ENCODE assay signal across 8 cellular contexts in the genomic region with DNA sequence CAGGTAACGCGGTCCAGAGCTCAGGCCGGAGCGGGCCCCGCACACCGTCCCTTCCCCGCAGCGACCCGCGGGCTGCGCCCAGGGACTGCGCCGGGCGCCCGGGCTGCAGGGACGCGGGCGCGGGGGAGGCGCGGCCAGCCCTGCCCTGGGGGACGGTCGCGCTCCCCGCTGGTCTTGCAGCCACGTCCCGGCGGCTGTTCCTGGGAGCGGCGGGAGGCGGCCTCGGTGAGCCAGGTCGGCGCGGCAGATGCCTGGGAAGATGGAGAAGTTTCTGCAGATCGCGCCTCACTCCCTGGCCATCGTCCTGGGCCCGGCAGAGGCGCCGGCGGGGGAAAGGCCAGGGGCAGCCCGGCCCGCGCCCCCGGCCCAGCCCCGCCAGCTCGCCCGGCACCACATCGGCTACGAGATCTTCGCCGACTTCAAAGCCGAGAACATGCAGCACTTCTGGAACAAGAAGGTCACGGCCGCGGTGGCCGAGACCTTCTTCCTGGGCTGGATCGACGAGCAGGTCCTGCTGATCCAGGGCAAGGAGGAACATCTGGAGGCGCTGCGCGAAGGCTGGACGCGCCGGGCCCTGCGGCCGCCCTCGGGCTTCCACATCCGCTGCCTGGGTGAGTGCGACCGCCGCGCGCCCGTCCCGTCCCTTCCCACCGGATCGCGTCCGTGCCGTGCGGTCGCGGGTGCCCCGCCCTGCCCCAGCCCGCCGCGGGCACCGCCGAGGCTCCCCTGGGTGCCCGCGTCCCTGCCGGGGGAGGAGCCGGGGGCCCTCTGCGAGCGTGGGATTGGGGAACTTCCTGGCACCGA.
DNase-seq lines count a peak whose midpoint lies in the region; ATAC-seq and TF ChIP-seq lines count a peak whose summit lies in the region.

No MANE protein-coding gene starts in this region.

- CTCF ChIA-PET in Caco-2 (lab: Charles Lee) = no interaction called here
- CTCF ChIA-PET in CD4-positive, alpha-beta T cell (lab: Charles Lee) = no interaction called here

- no TSS peak for BruUV-seq in Caco-2 (replicated peaks; lab: Mats Ljungman, UMichigan)

- ATAC-seq in lower lobe of right lung = peak; percentile 81 to 84
- no peak for ATAC-seq in CD4-positive, alpha-beta T cell (ENCODE audit: poor library complexity)

- H3K4me3 Mint-ChIP-seq in Caco-2 (ENCODE audit: unreplicated experiment) (peak overlapping the region; percentile 72), type B pancreatic cell (peak overlapping the region; percentile 74)
- H3K4me3 Mint-ChIP-seq in CD4-positive, alpha-beta T cell = no peak overlapping the region

- H3K4me1 Mint-ChIP-seq in Caco-2 (ENCODE audit: low read depth, unreplicated experiment) (no peaks in the 10 kb centered on the region), type B pancreatic cell (ENCODE audit: unreplicated experiment) (peaks cover 17% of the 10 kb centered on the region)
- H3K4me1 Mint-ChIP-seq in CD4-positive, alpha-beta T cell (ENCODE audit: low read depth) = peaks cover 12% of the 10 kb centered on the region

- H3K27ac ChIP-seq in lower lobe of right lung = peak overlapping the region; percentile 79
- no peak overlapping the region for H3K27ac ChIP-seq in CD4-positive, alpha-beta T cell (ENCODE audit: low read depth, low read length)

- no peaks in the 10 kb centered on the region for H3K4me1 ChIP-seq in Caco-2
- peaks cover 4% of the 10 kb centered on the region for H3K4me1 ChIP-seq in lower lobe of right lung

- H3K27me3 ChIP-seq in Caco-2 (replicated peaks; ENCODE audit: control insufficient read depth, insufficient read depth, low read length) = no peaks in the 10 kb centered on the region; the same call in 1 of the 2 replicates
- H3K27me3 ChIP-seq in lower lobe of right lung (ENCODE audit: low read depth) = peaks cover 33% of the 10 kb centered on the region
- H3K27me3 ChIP-seq in CD4-positive, alpha-beta T cell (ENCODE audit: control insufficient read depth, insufficient read depth, low read length) = peaks cover 61% of the 10 kb centered on the region

- DNase-seq in Caco-2 = peak; percentile 41 to 57
- DNase-seq in NB4 (ENCODE audit: low read depth) = peak; percentile 33
- DNase-seq in ecto neural progenitor cell (ENCODE audit: low spot score) = peak; percentile 74
- peak; percentile 71 for DNase-seq in lower lobe of right lung
- DNase-seq in type B pancreatic cell (ENCODE audit: extremely low spot score, unreplicated experiment) = no peak
- no peak for DNase-seq in OCI-M1 (lab: John Stamatoyannopoulos, UW)
- DNase-seq in activated effector memory CD4-positive, alpha-beta T cell treated with anti-CD3 and anti-CD28 coated beads, Interleukin-2, amount 50 U/mL, for 16 hours = no peak
- DNase-seq in CD4-positive, alpha-beta T cell = no peak

- POLR2A ChIA-PET in Caco-2 (lab: Charles Lee) = no interaction called here
- POLR2A ChIA-PET in CD4-positive, alpha-beta T cell (lab: Charles Lee) = no interaction called here

- H3K36me3 Mint-ChIP-seq in Caco-2 (ENCODE audit: insufficient read depth, unreplicated experiment) (no peaks in the 10 kb centered on the region), type B pancreatic cell (peaks cover 3% of the 10 kb centered on the region)
- no peaks in the 10 kb centered on the region for H3K36me3 Mint-ChIP-seq in CD4-positive, alpha-beta T cell (ENCODE audit: low read depth)

- H3K9me3 ChIP-seq in Caco-2 = no peaks in the 10 kb centered on the region; the same call in 1 of the 2 replicates
- H3K9me3 ChIP-seq in lower lobe of right lung = peaks cover 7% of the 10 kb centered on the region
- peaks cover 11% of the 10 kb centered on the region for H3K9me3 ChIP-seq in CD4-positive, alpha-beta T cell (ENCODE audit: control insufficient read depth, low read length)

- H3K27me3 Mint-ChIP-seq in Caco-2 (ENCODE audit: insufficient read depth, unreplicated experiment) = peaks cover 6% of the 10 kb centered on the region
- peaks cover 30% of the 10 kb centered on the region for H3K27me3 Mint-ChIP-seq in type B pancreatic cell
- peaks cover 83% of the 10 kb centered on the region for H3K27me3 Mint-ChIP-seq in CD4-positive, alpha-beta T cell

- intact Hi-C loops in Caco-2 (cut with micrococcal nuclease; ENCODE audit: unreplicated experiment) = loop anchor here (5.0 kb wide), 1 partner anchor 75 kb away; no protein-coding TSS in a partner anchor
- intact Hi-C loops in lower lobe of right lung (cut with DNase I) = no loop called here
- intact Hi-C loops in CD4-positive, alpha-beta T cell (cut with DNase I, micrococcal nuclease) = no loop called here

- no peaks in the 10 kb centered on the region for H3K36me3 ChIP-seq in Caco-2 (ENCODE audit: control insufficient read depth, insufficient read depth, low read length)
- no peaks in the 10 kb centered on the region for H3K36me3 ChIP-seq in lower lobe of right lung

- H3K9me3 Mint-ChIP-seq in Caco-2 (ENCODE audit: unreplicated experiment) (peaks cover 9% of the 10 kb centered on the region), type B pancreatic cell (peaks cover 7% of the 10 kb centered on the region)
- H3K9me3 Mint-ChIP-seq in CD4-positive, alpha-beta T cell = peaks cover 7% of the 10 kb centered on the region

- H3K4me3 ChIP-seq in Caco-2 (ENCODE audit: low read depth, low read length) = peak overlapping the region; percentile 53
- no peak overlapping the region for H3K4me3 ChIP-seq in NB4 (ENCODE audit: low read depth, low read length)
- peak overlapping the region; percentile 66 for H3K4me3 ChIP-seq in lower lobe of right lung

- TF ChIP-seq CTCF in Caco-2 (IDR thresholded peaks at IDR 0.05; ENCODE audit: insufficient read depth in 1 of 2, low read depth in 1 of 2, low read length in 1 of 2, severe bottlenecking in 1 of 2, unreplicated experiment in 1 of 2) = no peak
- TF ChIP-seq CTCF in NB4 (IDR thresholded peaks at IDR 0.05; ENCODE audit: low read depth, low read length) = no peak
- no peak for TF ChIP-seq CTCF in lower lobe of right lung (IDR thresholded peaks at IDR 0.05)
- TF ChIP-seq CTCF in type B pancreatic cell (conservative IDR thresholded peaks at IDR 0.05) = peak; percentile 22
- no peak for TF ChIP-seq CTCF in CD4-positive, alpha-beta T cell (IDR thresholded peaks at IDR 0.05)

- H3K27ac Mint-ChIP-seq in Caco-2 (ENCODE audit: unreplicated experiment) = no peak overlapping the region
- no peak overlapping the region for H3K27ac Mint-ChIP-seq in type B pancreatic cell
- H3K27ac Mint-ChIP-seq in CD4-positive, alpha-beta T cell = no peak overlapping the region

- no peak for TF ChIP-seq POLR2A in NB4 (IDR thresholded peaks at IDR 0.05; ENCODE audit: extremely low read depth, insufficient read length)

Comparison
In these comparisons a context has a peak if more than half of its experiments do, and no peak if none do; other contexts are left out.
1. DNase-seq: peak in Caco-2 (2 of 2), NB4 (single experiment), ecto neural progenitor cell (single experiment) and lower lobe of right lung (single experiment); none in type B pancreatic cell (single experiment), OCI-M1 (single experiment), activated effector memory CD4-positive, alpha-beta T cell treated with anti-CD3 and anti-CD28 coated beads, Interleukin-2, amount 50 U/mL, for 16 hours (single experiment) and CD4-positive, alpha-beta T cell (0 of 10).